8 cellular contexts compared by ENCODE assay signal in the genomic region with DNA sequence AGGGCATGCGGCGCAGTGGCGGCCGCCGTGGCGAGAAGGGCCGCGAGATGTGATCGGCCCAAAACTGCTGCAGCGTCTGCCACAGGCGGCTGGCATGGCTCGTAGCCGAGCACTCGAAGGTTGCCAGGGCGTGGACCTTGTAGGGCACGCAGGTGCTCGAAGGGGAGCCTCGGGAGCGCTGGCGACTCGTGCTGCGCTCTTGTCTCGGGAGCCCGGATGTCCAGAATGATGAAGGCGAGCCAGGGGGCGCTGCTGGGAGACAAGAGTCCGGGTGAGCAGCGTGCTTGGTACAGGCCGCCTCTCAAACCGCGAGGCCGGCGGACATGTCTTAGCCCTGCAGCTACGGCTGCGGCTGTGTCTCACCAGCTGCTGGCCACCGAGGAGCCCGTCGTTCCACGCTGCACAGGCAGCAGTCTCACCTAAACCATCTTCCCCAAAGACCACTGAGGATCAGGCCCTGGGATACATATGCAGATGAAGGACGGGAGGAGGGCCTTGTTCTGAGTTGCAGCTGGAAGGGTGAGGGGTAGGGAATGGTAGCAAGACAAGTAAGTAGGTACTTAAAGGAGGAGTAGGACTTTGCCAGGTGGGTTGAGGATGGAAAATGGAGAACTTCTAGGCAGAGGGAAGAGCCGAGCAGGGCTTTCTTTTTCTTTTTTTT. TPM values are rescaled to one million over a fixed set of nuclear protein-coding genes. Genes with fewer than 3 reads are reported as not detected.
A peak's percentile ranks its signal among the peaks of the same experiment; 100 is the strongest.
DNase-seq lines count a peak whose midpoint lies in the region; ATAC-seq and TF ChIP-seq lines count a peak whose summit lies in the region.

No MANE protein-coding gene starts in this region.

- H3K27ac Mint-ChIP-seq in CD4-positive, alpha-beta T cell = peak overlapping the region; percentile 98
- H3K27ac Mint-ChIP-seq in activated CD4-positive, alpha-beta memory T cell treated with anti-CD3 and anti-CD28 coated beads, Interleukin-2, amount 10 ng/mL, durations not matched to agents 7 days and 5 days = peak overlapping the region; percentile 94

- H2AK5ac ChIP-seq in mesendoderm (ENCODE audit: low read length) = no peak overlapping the region

- WGBS in mesendoderm (ENCODE audit: extremely low coverage, insufficient coverage, low lambda C conversion rate) = no CpG with 5 or more reads among the region's 41 CpGs

- peak overlapping the region; percentile 72 for H3K9ac ChIP-seq in mesendoderm (ENCODE audit: low read length)

- POLR2A ChIA-PET in CD4-positive, alpha-beta T cell (lab: Charles Lee) = interaction anchor here (0.6 to 3.7 kb wide), 11 partner anchors 8 to 1053 kb away, joined by 3 to 53 read pairs (median 4); a partner anchor contains a TSS
- POLR2A ChIA-PET in activated CD4-positive, alpha-beta memory T cell treated with anti-CD3 and anti-CD28 coated beads, Interleukin-2, amount 10 ng/mL, durations not matched to agents 7 days and 5 days (lab: Charles Lee) = interaction anchor here (0.7 to 5.6 kb wide), 19 partner anchors 9 to 129 kb away, joined by 3 to 111 read pairs (median 7); a partner anchor contains a TSS

- no peak overlapping the region for H4K8ac ChIP-seq in mesendoderm (ENCODE audit: low read depth, low read length)

- intact Hi-C loops in CD4-positive, alpha-beta T cell (cut with DNase I, micrococcal nuclease) = loop anchor here (1.0 to 5.0 kb wide), 5 partner anchors 18 to 613 kb away; a partner anchor contains a TSS

- ATAC-seq in CD4-positive, alpha-beta T cell (ENCODE audit: poor library complexity) = peak; percentile 19
- peak; percentile 27 for ATAC-seq in GM21576 (IDR thresholded peaks at IDR 0.05; ENCODE audit: unreplicated experiment)

- no peak overlapping the region for H2BK15ac ChIP-seq in mesendoderm (replicated peaks; ENCODE audit: low read depth)

- H3K27ac ChIP-seq in CD4-positive, alpha-beta T cell (ENCODE audit: low read depth, low read length) = peak overlapping the region; percentile 83
- H3K27ac ChIP-seq in mesendoderm (ENCODE audit: low read depth, low read length) = no peak overlapping the region

- H3K36me3 ChIP-seq in mesendoderm (ENCODE audit: control insufficient read depth, insufficient read depth, low read length) = no peaks in the 10 kb centered on the region

- no peak overlapping the region for H3K4me3 ChIP-seq in mesendoderm (ENCODE audit: low read length)

- peaks cover 3% of the 10 kb centered on the region for H3K79me1 ChIP-seq in mesendoderm (ENCODE audit: low read length)

- H3K9me3 Mint-ChIP-seq in CD4-positive, alpha-beta T cell = no peaks in the 10 kb centered on the region
- H3K9me3 Mint-ChIP-seq in activated CD4-positive, alpha-beta memory T cell treated with anti-CD3 and anti-CD28 coated beads, Interleukin-2, amount 10 ng/mL, durations not matched to agents 7 days and 5 days = no peaks in the 10 kb centered on the region

- no peak overlapping the region for H4K5ac ChIP-seq in mesendoderm (ENCODE audit: low read length)

- no peaks in the 10 kb centered on the region for H3K9me3 ChIP-seq in CD4-positive, alpha-beta T cell (ENCODE audit: control insufficient read depth, low read length)

- H3K36me3 Mint-ChIP-seq in CD4-positive, alpha-beta T cell (ENCODE audit: low read depth) = peaks cover 9% of the 10 kb centered on the region
- H3K36me3 Mint-ChIP-seq in activated CD4-positive, alpha-beta memory T cell treated with anti-CD3 and anti-CD28 coated beads, Interleukin-2, amount 10 ng/mL, durations not matched to agents 7 days and 5 days (ENCODE audit: low read depth) = peaks cover 36% of the 10 kb centered on the region

- peak; percentile 52 for TF ChIP-seq CTCF in CD4-positive, alpha-beta T cell (IDR thresholded peaks at IDR 0.05)

- H3K79me2 ChIP-seq in mesendoderm (ENCODE audit: control insufficient read depth, insufficient read depth, low read length) = no peaks in the 10 kb centered on the region

- peak overlapping the region; percentile 97 for H3K4me3 Mint-ChIP-seq in CD4-positive, alpha-beta T cell
- H3K4me3 Mint-ChIP-seq in activated CD4-positive, alpha-beta memory T cell treated with anti-CD3 and anti-CD28 coated beads, Interleukin-2, amount 10 ng/mL, durations not matched to agents 7 days and 5 days = peak overlapping the region; percentile 99

- H3K4ac ChIP-seq in mesendoderm (ENCODE audit: low read depth, low read length) = no peak overlapping the region

- no peak overlapping the region for H2BK5ac ChIP-seq in mesendoderm (ENCODE audit: low read length)

- no peaks in the 10 kb centered on the region for H3K4me1 ChIP-seq in mesendoderm (ENCODE audit: control insufficient read depth, low read depth, low read length)

- no peak overlapping the region for H3K23ac ChIP-seq in mesendoderm (ENCODE audit: low read length)

- H3K4me1 Mint-ChIP-seq in CD4-positive, alpha-beta T cell (ENCODE audit: low read depth) = peaks cover 35% of the 10 kb centered on the region
- peaks cover 41% of the 10 kb centered on the region for H3K4me1 Mint-ChIP-seq in activated CD4-positive, alpha-beta memory T cell treated with anti-CD3 and anti-CD28 coated beads, Interleukin-2, amount 10 ng/mL, durations not matched to agents 7 days and 5 days

- no peaks in the 10 kb centered on the region for H3K27me3 ChIP-seq in CD4-positive, alpha-beta T cell (ENCODE audit: control insufficient read depth, insufficient read depth, low read length)
- no peaks in the 10 kb centered on the region for H3K27me3 ChIP-seq in mesendoderm (ENCODE audit: insufficient read depth, low read length, poor library complexity)

- peak overlapping the region; percentile 45 for H3K4me2 ChIP-seq in mesendoderm (ENCODE audit: low read length)

- CTCF ChIA-PET in CD4-positive, alpha-beta T cell (lab: Charles Lee) = interaction anchor here (1.1 to 2.2 kb wide), 4 partner anchors 18 to 117 kb away, joined by 4 to 9 read pairs (median 4); a partner anchor contains a TSS
- CTCF ChIA-PET in activated CD4-positive, alpha-beta memory T cell treated with anti-CD3 and anti-CD28 coated beads, Interleukin-2, amount 10 ng/mL, durations not matched to agents 7 days and 5 days (lab: Charles Lee) = interaction anchor here (0.5 to 2.2 kb wide), 7 partner anchors 8 to 84 kb away, joined by 3 to 10 read pairs (median 4); a partner anchor contains a TSS

- no peak overlapping the region for H3K18ac ChIP-seq in mesendoderm (ENCODE audit: low read length)

- peak; percentile 37 to 69 (median 55) for DNase-seq in CD4-positive, alpha-beta T cell
- DNase-seq in MV-4-11 (lab: John Stamatoyannopoulos, UW) (peak; percentile 23), mesendoderm (peak; percentile 93), NCI-H1694 treated with DMSO at 0.1 percent for 48 hours (lab: John Stamatoyannopoulos, UW) (no peak)
- DNase-seq in activated CD4-positive, alpha-beta memory T cell treated with anti-CD3 and anti-CD28 coated beads, Interleukin-2, amount 10 ng/mL, durations not matched to agents 7 days and 5 days = peak; percentile 82
- DNase-seq in effector CD4-positive, alpha-beta T cell = peak; percentile 52
- peak; percentile 31 for DNase-seq in stimulated activated CD8-positive, alpha-beta memory T cell treated with anti-CD3 and anti-CD28 coated beads, Interleukin-15, amount 100 ng/mL, for 1 hour (ENCODE audit: low read depth)

- no peaks in the 10 kb centered on the region for H3K27me3 Mint-ChIP-seq in CD4-positive, alpha-beta T cell
- no peaks in the 10 kb centered on the region for H3K27me3 Mint-ChIP-seq in activated CD4-positive, alpha-beta memory T cell treated with anti-CD3 and anti-CD28 coated beads, Interleukin-2, amount 10 ng/mL, durations not matched to agents 7 days and 5 days

- H3K56ac ChIP-seq in mesendoderm (ENCODE audit: low read length) = peak overlapping the region; percentile 90

- no peak overlapping the region for H2BK120ac ChIP-seq in mesendoderm (ENCODE audit: low read depth, low read length)

RNA-seq across cellular contexts. Expression of a gene that starts 1.7 kb away (rescaled TPM):
- under 1 TPM; 0.36 to 0.64 TPM for total RNA-seq in CD4-positive, alpha-beta T cell
- total RNA-seq in activated CD4-positive, alpha-beta memory T cell treated with anti-CD3 and anti-CD28 coated beads, Interleukin-2, amount 10 ng/mL, durations not matched to agents 7 days and 5 days = under 1 TPM in 1 of 2 experiments, not detected in 1; 0.68 TPM
- 0.13 TPM for polyA plus RNA-seq in mesendoderm (2013, experiment 1 of 2)
- 0.08 TPM for polyA plus RNA-seq in mesendoderm (2013, experiment 2 of 2)

RNA-seq across cellular contexts. Expression of a gene that starts 19.6 kb away (rescaled TPM):
- 100 to 1,000 TPM; 150 to 152 TPM for total RNA-seq in CD4-positive, alpha-beta T cell
- total RNA-seq in activated CD4-positive, alpha-beta memory T cell treated with anti-CD3 and anti-CD28 coated beads, Interleukin-2, amount 10 ng/mL, durations not matched to agents 7 days and 5 days = 100 to 1,000 TPM; 418 to 428 TPM
- 382 TPM for polyA plus RNA-seq in mesendoderm (2013, experiment 1 of 2)
- polyA plus RNA-seq in mesendoderm (2013, experiment 2 of 2) = 362 TPM

RNA-seq across cellular contexts. Expression of a gene that starts 53.5 kb away (rescaled TPM):
- 10 to 100 TPM; 21.8 to 22.2 TPM for total RNA-seq in CD4-positive, alpha-beta T cell
- total RNA-seq in activated CD4-positive, alpha-beta memory T cell treated with anti-CD3 and anti-CD28 coated beads, Interleukin-2, amount 10 ng/mL, durations not matched to agents 7 days and 5 days = 10 to 100 TPM; 33.3 to 35.2 TPM
- polyA plus RNA-seq in mesendoderm (2013, experiment 1 of 2) = 34.7 TPM
- 36.0 TPM for polyA plus RNA-seq in mesendoderm (2013, experiment 2 of 2)

RNA-seq across cellular contexts. Expression of a gene that starts 55.7 kb away (rescaled TPM):
- 1,000 to 10,000 TPM; 2,404 to 2,435 TPM for total RNA-seq in CD4-positive, alpha-beta T cell
- total RNA-seq in activated CD4-positive, alpha-beta memory T cell treated with anti-CD3 and anti-CD28 coated beads, Interleukin-2, amount 10 ng/mL, durations not matched to agents 7 days and 5 days = 100 to 1,000 TPM; 675 to 699 TPM
- polyA plus RNA-seq in mesendoderm (2013, experiment 1 of 2) = 521 TPM
- 495 TPM for polyA plus RNA-seq in mesendoderm (2013, experiment 2 of 2)
